In the genomic region with DNA sequence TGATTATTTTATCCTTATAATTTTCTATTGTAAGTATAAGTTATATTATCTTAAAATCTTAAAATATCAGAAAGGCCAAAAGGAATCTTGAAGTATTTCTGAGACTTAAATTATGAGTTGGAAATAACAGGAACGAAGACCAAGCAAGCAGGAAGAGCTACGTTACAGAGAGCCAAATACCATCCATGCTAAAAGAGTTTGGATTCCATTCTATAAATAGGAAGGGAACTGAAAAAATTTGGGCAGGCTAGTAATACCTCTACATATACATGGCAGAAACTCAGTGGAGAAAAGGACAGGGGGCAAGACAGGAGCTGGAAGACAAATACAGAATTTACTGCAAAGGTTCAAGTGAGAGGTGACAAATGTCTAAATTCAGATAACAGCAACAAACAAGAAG, we compare ENCODE assay signal across 1 cellular context.
TF ChIP-seq lines count a peak whose summit lies in the region.

No MANE protein-coding gene starts in this region.

TF ChIP-seq in GM23338, 12 proteins besides CTCF, POLR2A, EP300 and RAD21 (continued from another document):
- TF ChIP-seq, protein P1, sequence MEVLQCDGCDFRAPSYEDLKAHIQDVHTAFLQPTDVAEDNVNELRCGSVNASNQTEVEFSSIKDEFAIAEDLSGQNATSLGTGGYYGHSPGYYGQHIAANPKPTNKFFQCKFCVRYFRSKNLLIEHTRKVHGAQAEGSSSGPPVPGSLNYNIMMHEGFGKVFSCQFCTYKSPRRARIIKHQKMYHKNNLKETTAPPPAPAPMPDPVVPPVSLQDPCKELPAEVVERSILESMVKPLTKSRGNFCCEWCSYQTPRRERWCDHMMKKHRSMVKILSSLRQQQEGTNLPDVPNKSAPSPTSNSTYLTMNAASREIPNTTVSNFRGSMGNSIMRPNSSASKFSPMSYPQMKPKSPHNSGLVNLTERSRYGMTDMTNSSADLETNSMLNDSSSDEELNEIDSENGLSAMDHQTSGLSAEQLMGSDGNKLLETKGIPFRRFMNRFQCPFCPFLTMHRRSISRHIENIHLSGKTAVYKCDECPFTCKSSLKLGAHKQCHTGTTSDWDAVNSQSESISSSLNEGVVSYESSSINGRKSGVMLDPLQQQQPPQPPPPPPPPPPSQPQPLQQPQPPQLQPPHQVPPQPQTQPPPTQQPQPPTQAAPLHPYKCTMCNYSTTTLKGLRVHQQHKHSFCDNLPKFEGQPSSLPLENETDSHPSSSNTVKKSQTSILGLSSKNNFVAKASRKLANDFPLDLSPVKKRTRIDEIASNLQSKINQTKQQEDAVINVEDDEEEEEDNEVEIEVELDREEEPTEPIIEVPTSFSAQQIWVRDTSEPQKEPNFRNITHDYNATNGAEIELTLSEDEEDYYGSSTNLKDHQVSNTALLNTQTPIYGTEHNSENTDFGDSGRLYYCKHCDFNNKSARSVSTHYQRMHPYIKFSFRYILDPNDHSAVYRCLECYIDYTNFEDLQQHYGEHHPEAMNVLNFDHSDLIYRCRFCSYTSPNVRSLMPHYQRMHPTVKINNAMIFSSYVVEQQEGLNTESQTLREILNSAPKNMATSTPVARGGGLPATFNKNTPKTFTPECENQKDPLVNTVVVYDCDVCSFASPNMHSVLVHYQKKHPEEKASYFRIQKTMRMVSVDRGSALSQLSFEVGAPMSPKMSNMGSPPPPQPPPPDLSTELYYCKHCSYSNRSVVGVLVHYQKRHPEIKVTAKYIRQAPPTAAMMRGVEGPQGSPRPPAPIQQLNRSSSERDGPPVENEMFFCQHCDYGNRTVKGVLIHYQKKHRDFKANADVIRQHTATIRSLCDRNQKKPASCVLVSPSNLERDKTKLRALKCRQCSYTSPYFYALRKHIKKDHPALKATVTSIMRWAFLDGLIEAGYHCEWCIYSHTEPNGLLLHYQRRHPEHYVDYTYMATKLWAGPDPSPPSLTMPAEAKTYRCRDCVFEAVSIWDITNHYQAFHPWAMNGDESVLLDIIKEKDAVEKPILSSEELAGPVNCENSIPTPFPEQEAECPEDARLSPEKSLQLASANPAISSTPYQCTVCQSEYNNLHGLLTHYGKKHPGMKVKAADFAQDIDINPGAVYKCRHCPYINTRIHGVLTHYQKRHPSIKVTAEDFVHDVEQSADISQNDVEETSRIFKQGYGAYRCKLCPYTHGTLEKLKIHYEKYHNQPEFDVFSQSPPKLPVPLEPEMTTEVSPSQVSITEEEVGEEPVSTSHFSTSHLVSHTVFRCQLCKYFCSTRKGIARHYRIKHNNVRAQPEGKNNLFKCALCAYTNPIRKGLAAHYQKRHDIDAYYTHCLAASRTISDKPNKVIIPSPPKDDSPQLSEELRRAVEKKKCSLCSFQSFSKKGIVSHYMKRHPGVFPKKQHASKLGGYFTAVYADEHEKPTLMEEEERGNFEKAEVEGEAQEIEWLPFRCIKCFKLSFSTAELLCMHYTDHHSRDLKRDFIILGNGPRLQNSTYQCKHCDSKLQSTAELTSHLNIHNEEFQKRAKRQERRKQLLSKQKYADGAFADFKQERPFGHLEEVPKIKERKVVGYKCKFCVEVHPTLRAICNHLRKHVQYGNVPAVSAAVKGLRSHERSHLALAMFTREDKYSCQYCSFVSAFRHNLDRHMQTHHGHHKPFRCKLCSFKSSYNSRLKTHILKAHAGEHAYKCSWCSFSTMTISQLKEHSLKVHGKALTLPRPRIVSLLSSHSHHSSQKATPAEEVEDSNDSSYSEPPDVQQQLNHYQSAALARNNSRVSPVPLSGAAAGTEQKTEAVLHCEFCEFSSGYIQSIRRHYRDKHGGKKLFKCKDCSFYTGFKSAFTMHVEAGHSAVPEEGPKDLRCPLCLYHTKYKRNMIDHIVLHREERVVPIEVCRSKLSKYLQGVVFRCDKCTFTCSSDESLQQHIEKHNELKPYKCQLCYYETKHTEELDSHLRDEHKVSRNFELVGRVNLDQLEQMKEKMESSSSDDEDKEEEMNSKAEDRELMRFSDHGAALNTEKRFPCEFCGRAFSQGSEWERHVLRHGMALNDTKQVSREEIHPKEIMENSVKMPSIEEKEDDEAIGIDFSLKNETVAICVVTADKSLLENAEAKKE (CRISPR knock-in tag; IDR thresholded peaks at IDR 0.05), result no peak
- TF ChIP-seq EZH2phosphoT487 (IDR thresholded peaks at IDR 0.05; ENCODE audit: unreplicated experiment) (no peak), NANOG (IDR thresholded peaks at IDR 0.05; ENCODE audit: borderline replicate concordance) (no peak), POLR2AphosphoS5 (IDR thresholded peaks at IDR 0.05; ENCODE audit: low read depth) (no peak), ZNF114 (CRISPR knock-in tag; IDR thresholded peaks at IDR 0.05) (no peak)
